ENCODE assay signal across 11 cellular contexts in genomic region chr16:4535627-4536108, GRCh38. TPM values are rescaled to one million over a fixed set of nuclear protein-coding genes. Genes with fewer than 3 reads are reported as not detected.
DNase-seq lines count a peak whose midpoint lies in the region; ATAC-seq and TF ChIP-seq lines count a peak whose summit lies in the region.
"Had no signal": no experiment of that assay in that cellular context is flagged by ENCODE, and none has a peak within 500 bp of the region (broad histone marks: within the 10 kb centered on the region; RNA-seq: fewer than 3 reads in every experiment).

No MANE protein-coding gene starts in this region.

- H2BK5ac ChIP-seq in H9 (ENCODE audit: insufficient read length, low read length), result no peak overlapping the region

- H3K4me1 Mint-ChIP-seq in CD4-positive, alpha-beta memory T cell, result peaks cover 20 to 48% (median 28%) of the 10 kb centered on the region in 4 donors
- H3K4me1 Mint-ChIP-seq in H9, result peaks cover 27 to 29% of the 10 kb centered on the region in 2 experiments
- H3K4me1 Mint-ChIP-seq in activated naive CD8-positive, alpha-beta T cell treated with anti-CD3 and anti-CD28 coated beads, Interleukin-2, amount 10 ng/mL, durations not matched to agents 7 days and 5 days, result peaks cover 31% of the 10 kb centered on the region

- H3K27me3 ChIP-seq in CD4-positive, alpha-beta memory T cell (ENCODE audit: insufficient read depth, low read length), result no peaks in the 10 kb centered on the region
- H3K27me3 ChIP-seq in H9 (ENCODE audit: insufficient read depth, low read length), result no peaks in the 10 kb centered on the region; the same call in 1 of the 2 replicates
- no peaks in the 10 kb centered on the region for H3K27me3 ChIP-seq in neural cell (ENCODE audit: insufficient read depth, low read depth, low read length)
- peaks cover 0 to 19% of the 10 kb centered on the region in 2 donors for H3K27me3 ChIP-seq in left lung

- no peak for TF ChIP-seq EP300 in neural cell (conservative IDR thresholded peaks at IDR 0.05; ENCODE audit: poor library complexity, severe bottlenecking)

- no peak for TF ChIP-seq RAD21 in neural cell (conservative IDR thresholded peaks at IDR 0.05)

- H2AFZ ChIP-seq in H9 (ENCODE audit: low read length) (no peak overlapping the region), neural cell (ENCODE audit: low read depth, low read length) (no peak overlapping the region)

- H3K56ac ChIP-seq in H9 (ENCODE audit: insufficient read length, low read depth, low read length), result no peak overlapping the region

- H2AK5ac ChIP-seq in H9 (ENCODE audit: insufficient read length, low read length), result no peak overlapping the region

- H3K4me2 ChIP-seq in H9 (ENCODE audit: insufficient read depth, insufficient read length, low read length) (no peak overlapping the region), neural cell (ENCODE audit: low read length) (no peak overlapping the region)

- ATAC-seq in activated naive CD8-positive, alpha-beta T cell treated with anti-CD3 and anti-CD28 coated beads, Interleukin-2, amount 10 ng/mL, durations not matched to agents 7 days and 5 days (ENCODE audit: low read depth), result no peak
- ATAC-seq in left lung (no peak), GM21360 (IDR thresholded peaks at IDR 0.05; ENCODE audit: unreplicated experiment) (no peak)

- no peak overlapping the region for H3T11ph ChIP-seq in H9 (ENCODE audit: low read length)

- H3K9me3 ChIP-seq in CD4-positive, alpha-beta memory T cell (ENCODE audit: control insufficient read depth in 1 of 2, low read length in 2 of 2), result no peaks in the 10 kb centered on the region
- peaks cover 5% of the 10 kb centered on the region for H3K9me3 ChIP-seq in H9 (ENCODE audit: control insufficient read depth, low read depth, low read length)
- H3K9me3 ChIP-seq in neural cell (ENCODE audit: low read length), result no peaks in the 10 kb centered on the region
- peaks cover 0 to 16% of the 10 kb centered on the region in 2 donors for H3K9me3 ChIP-seq in left lung

- POLR2A ChIA-PET in CD4-positive, alpha-beta memory T cell (lab: Charles Lee; ENCODE audit: partially characterized antibody), result interaction anchor here (0.8 to 4.6 kb wide), 4 partner anchors 11 to 119 kb away, joined by 3 to 36 read pairs (median 3); partner anchors contain the start of gene HMOX2
- POLR2A ChIA-PET in activated naive CD8-positive, alpha-beta T cell treated with anti-CD3 and anti-CD28 coated beads, Interleukin-2, amount 10 ng/mL, durations not matched to agents 7 days and 5 days (lab: Charles Lee), result interaction anchor here (1.1 to 1.4 kb wide), 2 partner anchors 31 to 121 kb away, joined by 3 to 5 read pairs; no protein-coding TSS in a partner anchor

- H3F3A ChIP-seq in neural cell (ENCODE audit: insufficient read depth, low read length, poor library complexity, severe bottlenecking), result no peaks in the 10 kb centered on the region

- H3K4me3 ChIP-seq in CD4-positive, alpha-beta memory T cell (ENCODE audit: low read length in 2 of 2), result no peak overlapping the region
- H3K4me3 ChIP-seq in neural cell (ENCODE audit: low read length) (peak overlapping the region; percentile 11), left lung (no peak overlapping the region)

- H3K27ac ChIP-seq in CD4-positive, alpha-beta memory T cell (ENCODE audit: low read depth, low read length), result no peak overlapping the region
- no peak overlapping the region for H3K27ac ChIP-seq in H9 (ENCODE audit: insufficient read length, low read depth, low read length)
- no peak overlapping the region for H3K27ac ChIP-seq in neural cell (ENCODE audit: low read length)
- no peak overlapping the region for H3K27ac ChIP-seq in left lung

- H4K20me1 ChIP-seq in H9 (ENCODE audit: control insufficient read depth, insufficient read depth, insufficient read length) (no peaks in the 10 kb centered on the region), neural cell (ENCODE audit: insufficient read depth) (no peaks in the 10 kb centered on the region)

- H2BK120ac ChIP-seq in H9 (ENCODE audit: low read depth, low read length, poor library complexity, severe bottlenecking), result no peak overlapping the region

- peaks cover 3% of the 10 kb centered on the region for H3K36me3 ChIP-seq in CD4-positive, alpha-beta memory T cell (ENCODE audit: insufficient read depth, low read length)
- H3K36me3 ChIP-seq in neural cell (ENCODE audit: insufficient read depth, low read length), result no peaks in the 10 kb centered on the region
- H3K36me3 ChIP-seq in left lung, result no peaks in the 10 kb centered on the region

- H3K23me2 ChIP-seq in H9 (ENCODE audit: insufficient read length, low read depth, low read length, poor library complexity, severe bottlenecking), result peaks cover 7% of the 10 kb centered on the region

- no peak overlapping the region for H4K5ac ChIP-seq in H9 (ENCODE audit: insufficient read length, low read depth, low read length)

- no peaks in the 10 kb centered on the region for H3K9me2 ChIP-seq in neural cell (ENCODE audit: insufficient read depth, low read length)

- no peaks in the 10 kb centered on the region for H3K79me1 ChIP-seq in H9 (ENCODE audit: insufficient read depth, low read depth, low read length, poor library complexity, severe bottlenecking)

- H3K27ac Mint-ChIP-seq in CD4-positive, alpha-beta memory T cell, result peak overlapping the region in 5 of 7 donors; percentile 58 to 95 (median 70)
- H3K27ac Mint-ChIP-seq in H9, result peak overlapping the region in 2 of 3 experiments; percentile 59 to 71; a peak in 4 of 7 replicates
- peak overlapping the region; percentile 23 for H3K27ac Mint-ChIP-seq in activated naive CD8-positive, alpha-beta T cell treated with anti-CD3 and anti-CD28 coated beads, Interleukin-2, amount 10 ng/mL, durations not matched to agents 7 days and 5 days

- CTCF ChIA-PET in CD4-positive, alpha-beta memory T cell (lab: Charles Lee; ENCODE audit: partially characterized antibody), result interaction anchor here (0.9 to 1.8 kb wide), 7 partner anchors 10 to 57 kb away, joined by 3 to 11 read pairs (median 4); no protein-coding TSS in a partner anchor

- H4K91ac ChIP-seq in H9 (ENCODE audit: insufficient read length, low read depth, low read length), result no peak overlapping the region

- no peak overlapping the region for H2BK12ac ChIP-seq in H9 (ENCODE audit: insufficient read length, low read depth, low read length)

- intact Hi-C loops in CD4-positive, alpha-beta memory T cell (cut with micrococcal nuclease), result no loop called here
- intact Hi-C loops in left lung (cut with DNase I), result no loop called here

- no peak overlapping the region for H4K8ac ChIP-seq in H9 (replicated peaks; ENCODE audit: insufficient read length, low read depth, low read length)

- H3K9me3 Mint-ChIP-seq in CD4-positive, alpha-beta memory T cell, result peaks cover 0 to 6% (median 0%) of the 10 kb centered on the region in 8 donors
- H3K9me3 Mint-ChIP-seq in H9, result peaks cover 16 to 19% of the 10 kb centered on the region in 2 experiments
- H3K9me3 Mint-ChIP-seq in activated naive CD8-positive, alpha-beta T cell treated with anti-CD3 and anti-CD28 coated beads, Interleukin-2, amount 10 ng/mL, durations not matched to agents 7 days and 5 days, result peaks cover 6% of the 10 kb centered on the region

- peaks cover 30% of the 10 kb centered on the region for H3K4me1 ChIP-seq in CD4-positive, alpha-beta memory T cell (ENCODE audit: insufficient read depth, low read length)
- H3K4me1 ChIP-seq in H9 (ENCODE audit: insufficient read depth, low read length), result no peaks in the 10 kb centered on the region; the same call in 1 of the 2 replicates
- H3K4me1 ChIP-seq in left lung, result peaks cover 5 to 18% of the 10 kb centered on the region in 2 donors

- H3K14ac ChIP-seq in H9 (ENCODE audit: insufficient read depth, low read length), result no peak overlapping the region; the same call in 1 of the 2 replicates

- DNase-seq in CD4-positive, alpha-beta memory T cell, result no peak
- DNase-seq in H9 (no peak), left lung (no peak), AG08395 (ENCODE audit: low spot score) (no peak), NCI-H1930 (lab: John Stamatoyannopoulos, UW) (no peak)
- no peak for DNase-seq in activated naive CD8-positive, alpha-beta T cell treated with anti-CD3 and anti-CD28 coated beads, Interleukin-2, amount 10 ng/mL, durations not matched to agents 7 days and 5 days
- DNase-seq: foreskin melanocyte, OCI-M1 had no signal

- H3K36me3 Mint-ChIP-seq in CD4-positive, alpha-beta memory T cell, result peaks cover 5 to 17% of the 10 kb centered on the region in 2 donors
- peaks cover 36 to 44% (median 38%) of the 10 kb centered on the region in 3 experiments for H3K36me3 Mint-ChIP-seq in H9 (ENCODE audit: insufficient read depth in 1 of 3, low read depth in 3 of 3)
- H3K36me3 Mint-ChIP-seq in activated naive CD8-positive, alpha-beta T cell treated with anti-CD3 and anti-CD28 coated beads, Interleukin-2, amount 10 ng/mL, durations not matched to agents 7 days and 5 days, result peaks cover 24% of the 10 kb centered on the region

- H3K4ac ChIP-seq in H9 (ENCODE audit: low read depth, low read length), result no peak overlapping the region

- no peak overlapping the region for H3K23ac ChIP-seq in H9 (ENCODE audit: insufficient read length, low read depth, low read length)

- H3K9ac ChIP-seq in H9 (ENCODE audit: extremely low read depth, insufficient read length, low read length), result no peak overlapping the region
- no peak overlapping the region for H3K9ac ChIP-seq in neural cell (ENCODE audit: low read length)

- no CpG with 5 or more reads among the region's 7 CpGs for WGBS in H9 (ENCODE audit: extremely low coverage, insufficient read length, low lambda C conversion rate)

- H3K18ac ChIP-seq in H9 (ENCODE audit: insufficient read length, low read depth, low read length), result no peak overlapping the region

- H3K27me3 Mint-ChIP-seq in CD4-positive, alpha-beta memory T cell, result no peaks in the 10 kb centered on the region
- peaks cover 25% of the 10 kb centered on the region for H3K27me3 Mint-ChIP-seq in H9 (ENCODE audit: low read depth)
- no peaks in the 10 kb centered on the region for H3K27me3 Mint-ChIP-seq in activated naive CD8-positive, alpha-beta T cell treated with anti-CD3 and anti-CD28 coated beads, Interleukin-2, amount 10 ng/mL, durations not matched to agents 7 days and 5 days

- no peak overlapping the region for H2BK20ac ChIP-seq in H9 (ENCODE audit: low read depth, low read length, poor library complexity, severe bottlenecking)

- H2BK15ac ChIP-seq in H9 (ENCODE audit: low read depth, low read length), result no peak overlapping the region

- TF ChIP-seq CTCF in H9 (conservative IDR thresholded peaks at IDR 0.05) (no peak), neural cell (IDR thresholded peaks at IDR 0.05; ENCODE audit: poor library complexity, severe bottlenecking) (no peak), left lung (IDR thresholded peaks at IDR 0.05) (no peak)

- H3K4me3 Mint-ChIP-seq in CD4-positive, alpha-beta memory T cell, result peak overlapping the region in 5 of 8 donors; percentile 2 to 44 (median 33)
- H3K4me3 Mint-ChIP-seq in H9, result peak overlapping the region in 1 of 2 experiments; percentile 28; a peak in 1 of 5 replicates
- peak overlapping the region; percentile 8 for H3K4me3 Mint-ChIP-seq in activated naive CD8-positive, alpha-beta T cell treated with anti-CD3 and anti-CD28 coated beads, Interleukin-2, amount 10 ng/mL, durations not matched to agents 7 days and 5 days

- H3K79me2 ChIP-seq in H9 (ENCODE audit: insufficient read depth, low read length), result peaks cover 2% of the 10 kb centered on the region; the same call in 1 of the 2 replicates
- peaks cover 30% of the 10 kb centered on the region for H3K79me2 ChIP-seq in neural cell (replicated peaks; ENCODE audit: insufficient read depth, low read length)

RNA-seq across cellular contexts. Expression of gene CDIP1, which starts 2.9 kb away (rescaled TPM):
- total RNA-seq in CD4-positive, alpha-beta memory T cell, result 10 to 100 TPM; 19.0 to 21.1 TPM
- polyA plus RNA-seq in CD4-positive, alpha-beta memory T cell, result 10 to 100 TPM; 10.2 to 15.7 TPM
- total RNA-seq in H9 (2021) (49.7 and 50.5 TPM in 2 replicates), left lung (10 to 100 TPM; 22.2 to 27.0 TPM)
- 10 to 100 TPM; 36.3 to 42.1 TPM for total RNA-seq in activated naive CD8-positive, alpha-beta T cell treated with anti-CD3 and anti-CD28 coated beads, Interleukin-2, amount 10 ng/mL, durations not matched to agents 7 days and 5 days
- 16.4 and 18.8 TPM in 2 replicates for polyA plus RNA-seq in neural cell
- polyA minus RNA-seq in neural cell, result 15.3 and 18.8 TPM in 2 replicates

RNA-seq across cellular contexts. Expression of gene C16orf96, which starts 20.5 kb away (rescaled TPM):
- total RNA-seq in CD4-positive, alpha-beta memory T cell, result under 1 TPM; 0.29 to 0.33 TPM
- polyA plus RNA-seq in CD4-positive, alpha-beta memory T cell, result not detected
- 1.4 and 2.0 TPM in 2 replicates for total RNA-seq in H9 (2021)
- total RNA-seq in activated naive CD8-positive, alpha-beta T cell treated with anti-CD3 and anti-CD28 coated beads, Interleukin-2, amount 10 ng/mL, durations not matched to agents 7 days and 5 days, result under 1 TPM; 0.08 to 0.17 TPM
- polyA plus RNA-seq in neural cell, result 0.21 and 0.26 TPM in 2 replicates
- polyA minus RNA-seq in neural cell, result 0.49 and 0.81 TPM in 2 replicates
- under 1 TPM; 0.17 to 0.18 TPM for total RNA-seq in left lung
- total RNA-seq: kidney epithelial cell had no signal

RNA-seq across cellular contexts. Expression of gene HMOX2, which starts 59.5 kb away (rescaled TPM):
- total RNA-seq in CD4-positive, alpha-beta memory T cell, result 10 to 100 TPM; 64.1 to 72.4 TPM
- 100 to 1,000 TPM; 164 to 206 TPM for polyA plus RNA-seq in CD4-positive, alpha-beta memory T cell
- 44.4 and 45.7 TPM in 2 replicates for total RNA-seq in H9 (2021)
- total RNA-seq in activated naive CD8-positive, alpha-beta T cell treated with anti-CD3 and anti-CD28 coated beads, Interleukin-2, amount 10 ng/mL, durations not matched to agents 7 days and 5 days, result 10 to 100 TPM; 84.5 to 86.9 TPM
- 62.9 and 79.4 TPM in 2 replicates for polyA plus RNA-seq in neural cell
- polyA minus RNA-seq in neural cell, result 53.8 and 57.7 TPM in 2 replicates
- 10 to 100 TPM; 50.8 to 51.5 TPM for total RNA-seq in left lung
